ENCODE assay signal across 8 cellular contexts in genomic region chr6:7137335-7138106, GRCh38. TPM values are rescaled to one million over a fixed set of nuclear protein-coding genes. Genes with fewer than 3 reads are reported as not detected.
DNase-seq lines count a peak whose midpoint lies in the region; ATAC-seq lines count a peak whose summit lies in the region.

No MANE protein-coding gene starts in this region.

- CTCF ChIA-PET in activated naive CD4-positive, alpha-beta T cell treated with anti-CD3 and anti-CD28 coated beads, Interleukin-2, amount 10 ng/mL, durations not matched to agents 7 days and 5 days (lab: Charles Lee) = interaction anchor here (0.8 to 1.9 kb wide), 5 partner anchors 9 to 438 kb away, joined by 3 to 5 read pairs (median 4); no protein-coding TSS in a partner anchor

- peaks cover 9% of the 10 kb centered on the region for H3K4me1 ChIP-seq in right cardiac atrium (ENCODE audit: control insufficient read depth, insufficient read depth, low read length)

- H3K4me1 Mint-ChIP-seq in activated naive CD4-positive, alpha-beta T cell treated with anti-CD3 and anti-CD28 coated beads, Interleukin-2, amount 10 ng/mL, durations not matched to agents 7 days and 5 days = peaks cover 81% of the 10 kb centered on the region

- intact Hi-C loops in right cardiac atrium (cut with DNase I) = no loop called here

- peak overlapping the region; percentile 92 for H3K27ac Mint-ChIP-seq in activated naive CD4-positive, alpha-beta T cell treated with anti-CD3 and anti-CD28 coated beads, Interleukin-2, amount 10 ng/mL, durations not matched to agents 7 days and 5 days

- 13% methylated on average over 11 of the region's 11 CpGs for WGBS in right cardiac atrium

- no peaks in the 10 kb centered on the region for H3K9me3 Mint-ChIP-seq in activated naive CD4-positive, alpha-beta T cell treated with anti-CD3 and anti-CD28 coated beads, Interleukin-2, amount 10 ng/mL, durations not matched to agents 7 days and 5 days

- H3K4me3 Mint-ChIP-seq in activated naive CD4-positive, alpha-beta T cell treated with anti-CD3 and anti-CD28 coated beads, Interleukin-2, amount 10 ng/mL, durations not matched to agents 7 days and 5 days = peak overlapping the region; percentile 65

- H3K27ac ChIP-seq in right cardiac atrium (ENCODE audit: low read length) = peak overlapping the region; percentile 16

- DNase-seq in SIG-M5 treated with dmso at 0.1 percent for 504 hours (lab: John Stamatoyannopoulos, UW; ENCODE audit: unreplicated experiment) (peak; percentile 67), SIG-M5 (lab: John Stamatoyannopoulos, UW) (no peak), RPMI7951 (ENCODE audit: low read depth) (peak; percentile 78), right cardiac atrium (peak; percentile 53 to 76 (median 72)), HuH-7.5 (ENCODE audit: low spot score) (no peak)
- DNase-seq in activated naive CD4-positive, alpha-beta T cell treated with anti-CD3 and anti-CD28 coated beads, Interleukin-2, amount 10 ng/mL, durations not matched to agents 7 days and 5 days = peak; percentile 77
- DNase-seq in stimulated activated CD4-positive, alpha-beta T cell treated with anti-CD3 and anti-CD28 coated beads, Interleukin-15, amount 100 ng/mL, for 1 hour (ENCODE audit: low read depth in 1 of 2, low spot score in 1 of 2) = peak; percentile 28 to 31

- peak; percentile 37 for ATAC-seq in HG03097 (IDR thresholded peaks at IDR 0.05; ENCODE audit: low FRiP score, unreplicated experiment)
- ATAC-seq in right cardiac atrium = peak; percentile 32 to 39

- no peaks in the 10 kb centered on the region for H3K27me3 ChIP-seq in right cardiac atrium (ENCODE audit: control insufficient read depth, insufficient read depth)

- H3K9me3 ChIP-seq in right cardiac atrium (ENCODE audit: control insufficient read depth, low read length) = no peaks in the 10 kb centered on the region

- no peaks in the 10 kb centered on the region for H3K27me3 Mint-ChIP-seq in activated naive CD4-positive, alpha-beta T cell treated with anti-CD3 and anti-CD28 coated beads, Interleukin-2, amount 10 ng/mL, durations not matched to agents 7 days and 5 days

- H3K4me3 ChIP-seq in right cardiac atrium (ENCODE audit: low read length) = no peak overlapping the region

- H3K36me3 Mint-ChIP-seq in activated naive CD4-positive, alpha-beta T cell treated with anti-CD3 and anti-CD28 coated beads, Interleukin-2, amount 10 ng/mL, durations not matched to agents 7 days and 5 days = peaks cover 11% of the 10 kb centered on the region

RNA-seq across cellular contexts. Expression of gene RREB1, which starts 29.8 kb away (rescaled TPM):
- 5.8 and 6.0 TPM in 2 replicates for total RNA-seq in RPMI7951 (2014; rRNA removed; shearing (Covaris generic))
- 10 to 100 TPM; 35.3 to 40.4 (median 38.0) TPM for total RNA-seq in right cardiac atrium
- 7.8 TPM for polyA plus RNA-seq in right cardiac atrium

Comparison
In these comparisons a context has a peak if more than half of its experiments do, and no peak if none do; other contexts are left out.
1. DNase-seq: peak in SIG-M5 treated with dmso at 0.1 percent for 504 hours (single experiment), RPMI7951 (single experiment), activated naive CD4-positive, alpha-beta T cell treated with anti-CD3 and anti-CD28 coated beads, Interleukin-2, amount 10 ng/mL, durations not matched to agents 7 days and 5 days (single experiment), right cardiac atrium (3 of 3) and stimulated activated CD4-positive, alpha-beta T cell treated with anti-CD3 and anti-CD28 coated beads, Interleukin-15, amount 100 ng/mL, for 1 hour (2 of 2); none in SIG-M5 (single experiment) and HuH-7.5 (single experiment).